ENCODE assay signal across 8 cellular contexts in the genomic region with DNA sequence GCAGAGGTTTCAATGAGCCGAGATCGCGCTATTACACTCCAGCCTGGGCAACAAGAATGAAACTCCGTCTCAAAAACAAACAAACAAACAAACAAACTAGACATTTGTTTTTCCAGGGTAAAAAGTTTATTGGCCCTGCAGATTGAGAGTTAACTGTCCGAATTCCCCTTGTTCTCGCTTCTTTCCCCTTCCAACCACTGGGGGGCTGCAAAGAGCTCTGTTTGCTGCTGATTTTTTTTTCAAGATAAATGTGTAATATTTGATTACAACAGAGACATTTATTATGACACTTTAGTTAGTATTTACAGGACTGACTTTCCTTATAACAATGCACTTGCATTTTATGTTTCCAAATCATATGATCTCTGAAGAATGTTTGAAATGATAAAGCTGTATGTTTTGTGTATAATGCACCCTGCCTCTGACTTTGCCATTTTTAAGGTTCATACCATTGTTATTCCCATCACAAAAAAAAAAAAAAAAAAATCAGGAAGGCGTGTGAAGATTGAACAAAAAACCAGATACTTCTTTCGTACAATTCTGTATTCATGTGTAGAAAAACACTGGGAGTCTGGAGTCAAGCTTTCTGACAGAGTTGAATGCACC. TPM values are rescaled to one million over a fixed set of nuclear protein-coding genes. Genes with fewer than 3 reads are reported as not detected.
DNase-seq lines count a peak whose midpoint lies in the region; ATAC-seq and TF ChIP-seq lines count a peak whose summit lies in the region.

No MANE protein-coding gene starts in this region.

- no peaks in the 10 kb centered on the region for H3K36me3 Mint-ChIP-seq in mesothelial cell of epicardium
- H3K36me3 Mint-ChIP-seq in stimulated activated effector memory CD8-positive, alpha-beta T cell treated with anti-CD3 and anti-CD28 coated beads, Interleukin-12 subunit alpha, Interleukin-12 subunit beta, amount 100 ng/mL, for 72 hours = no peaks in the 10 kb centered on the region

- ATAC-seq in stimulated activated effector memory CD8-positive, alpha-beta T cell treated with anti-CD3 and anti-CD28 coated beads, Interleukin-12 subunit alpha, Interleukin-12 subunit beta, amount 100 ng/mL, for 72 hours = no peak
- ATAC-seq in GM21529 (IDR thresholded peaks at IDR 0.05; ENCODE audit: unreplicated experiment) = no peak

- no peak overlapping the region for H3K27ac Mint-ChIP-seq in mesothelial cell of epicardium
- H3K27ac Mint-ChIP-seq in stimulated activated effector memory CD8-positive, alpha-beta T cell treated with anti-CD3 and anti-CD28 coated beads, Interleukin-12 subunit alpha, Interleukin-12 subunit beta, amount 100 ng/mL, for 72 hours = no peak overlapping the region

- DNase-seq in DMS 273 (lab: John Stamatoyannopoulos, UW; ENCODE audit: unreplicated experiment) (peak; percentile 81), HK-2 (ENCODE audit: unreplicated experiment) (peak; percentile 22), NOMO-1 treated with DMSO at 0.1 percent for 48 hours (lab: John Stamatoyannopoulos, UW; ENCODE audit: unreplicated experiment) (peak; percentile 81), dermis microvascular lymphatic vessel endothelial cell (ENCODE audit: low read depth in 2 of 2) (peak; percentile 14 to 44), mesothelial cell of epicardium (ENCODE audit: low spot score in 2 of 2, unreplicated experiment in 2 of 2) (peak in 1 of 2 experiments; percentile 55)
- DNase-seq in stimulated activated effector memory CD8-positive, alpha-beta T cell treated with anti-CD3 and anti-CD28 coated beads, Interleukin-12 subunit alpha, Interleukin-12 subunit beta, amount 100 ng/mL, for 72 hours (ENCODE audit: low spot score in 2 of 2) = no peak
- no peak for DNase-seq in stimulated activated CD4-positive, alpha-beta T cell treated with anti-CD3 and anti-CD28 coated beads, Interleukin-1b, Interleukin-23, amount 100 ng/mL, for 48 hours

- peak overlapping the region; percentile 22 for H3K4me3 Mint-ChIP-seq in mesothelial cell of epicardium
- H3K4me3 Mint-ChIP-seq in stimulated activated effector memory CD8-positive, alpha-beta T cell treated with anti-CD3 and anti-CD28 coated beads, Interleukin-12 subunit alpha, Interleukin-12 subunit beta, amount 100 ng/mL, for 72 hours = no peak overlapping the region

- peaks cover 67% of the 10 kb centered on the region for H3K27me3 Mint-ChIP-seq in mesothelial cell of epicardium (ENCODE audit: low read depth)

- peaks cover 25% of the 10 kb centered on the region for H3K4me1 Mint-ChIP-seq in mesothelial cell of epicardium
- no peaks in the 10 kb centered on the region for H3K4me1 Mint-ChIP-seq in stimulated activated effector memory CD8-positive, alpha-beta T cell treated with anti-CD3 and anti-CD28 coated beads, Interleukin-12 subunit alpha, Interleukin-12 subunit beta, amount 100 ng/mL, for 72 hours

- peak; percentile 63 for TF ChIP-seq CTCF in mesothelial cell of epicardium (IDR thresholded peaks at IDR 0.05; ENCODE audit: unreplicated experiment)

- no peaks in the 10 kb centered on the region for H3K9me3 Mint-ChIP-seq in mesothelial cell of epicardium
- no peaks in the 10 kb centered on the region for H3K9me3 Mint-ChIP-seq in stimulated activated effector memory CD8-positive, alpha-beta T cell treated with anti-CD3 and anti-CD28 coated beads, Interleukin-12 subunit alpha, Interleukin-12 subunit beta, amount 100 ng/mL, for 72 hours

RNA-seq across cellular contexts. Expression of gene CLSTN2, which starts 2.8 kb away (rescaled TPM):
- under 0.01 and 0.13 TPM in 2 replicates for total RNA-seq in dermis microvascular lymphatic vessel endothelial cell
- 14.4 to 18.2 TPM (median 17.3 TPM) in 3 replicates for total RNA-seq in mesothelial cell of epicardium

Comparison
In these comparisons a context has a peak if more than half of its experiments do, and no peak if none do; other contexts are left out.
1. DNase-seq: peak in DMS 273 (single experiment), HK-2 (single experiment), NOMO-1 treated with DMSO at 0.1 percent for 48 hours (single experiment) and dermis microvascular lymphatic vessel endothelial cell (2 of 2); none in stimulated activated effector memory CD8-positive, alpha-beta T cell treated with anti-CD3 and anti-CD28 coated beads, Interleukin-12 subunit alpha, Interleukin-12 subunit beta, amount 100 ng/mL, for 72 hours (0 of 2) and stimulated activated CD4-positive, alpha-beta T cell treated with anti-CD3 and anti-CD28 coated beads, Interleukin-1b, Interleukin-23, amount 100 ng/mL, for 48 hours (single experiment).
2. RNA of gene CLSTN2, which starts 2.8 kb away (total RNA-seq): 14.4 to 18.2 TPM in mesothelial cell of epicardium; under 0.01 to 0.13 TPM in dermis microvascular lymphatic vessel endothelial cell; every median in the first group is over 10 times any median in the second.